8 cellular contexts compared by ENCODE assay signal in the genomic region with DNA sequence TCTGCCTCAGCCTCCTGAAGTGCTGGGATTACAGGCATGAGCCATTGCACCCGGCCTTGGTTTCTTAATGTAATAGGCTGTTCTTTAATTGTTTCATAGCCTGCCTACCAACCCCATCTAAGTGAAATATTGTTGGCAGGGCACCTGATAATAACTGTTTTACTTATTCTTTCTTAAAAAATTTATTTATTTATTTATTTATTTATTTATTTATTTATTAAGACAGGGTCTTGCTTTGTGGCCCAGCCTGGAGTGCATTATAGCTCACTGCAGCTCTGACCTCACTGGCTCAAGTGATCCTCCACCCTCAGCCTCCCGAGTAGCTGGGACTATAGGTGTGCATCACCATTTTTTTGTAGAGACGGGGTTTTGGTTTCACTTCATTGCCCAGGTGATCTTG.
"Had no signal": no experiment of that assay in that cellular context is flagged by ENCODE, and none has a peak within 500 bp of the region (broad histone marks: within the 10 kb centered on the region; RNA-seq: fewer than 3 reads in every experiment).

No MANE protein-coding gene starts in this region.

- ATAC-seq: HepG2, K562 had no signal

- H3K4me2 ChIP-seq: KMS-11 had no signal

- H3K27ac ChIP-seq: HL-60, KMS-11 had no signal

- FAIRE-seq: HepG2, HTR-8/SVneo, K562 had no signal

- H3K4me3 ChIP-seq: K562 had no signal

- DNase-seq: IMR-90, KBM-7, KG1 had no signal
